ENCODE assay signal across 1 cellular context in genomic region chr19:40799558-40800338, GRCh38.
TF ChIP-seq lines count a peak whose summit lies in the region.

No MANE protein-coding gene starts in this region.

TF ChIP-seq in GM23338, 12 proteins besides CTCF, POLR2A, EP300 and RAD21 (continued from another document):
- TF ChIP-seq JUNB (IDR thresholded peaks at IDR 0.05; ENCODE audit: unreplicated experiment) (no peak), EZH2 (IDR thresholded peaks at IDR 0.05; ENCODE audit: low read depth, unreplicated experiment) (no peak), REST (IDR thresholded peaks at IDR 0.05; ENCODE audit: unreplicated experiment) (no peak), NANOG (IDR thresholded peaks at IDR 0.05; ENCODE audit: borderline replicate concordance) (no peak), ETS1 (IDR thresholded peaks at IDR 0.05) (no peak), ZNF114 (CRISPR knock-in tag; IDR thresholded peaks at IDR 0.05) (no peak), CREB1 (CRISPR knock-in tag; IDR thresholded peaks at IDR 0.05; ENCODE audit: low read depth) (no peak), ZNF462 (CRISPR knock-in tag; IDR thresholded peaks at IDR 0.05) (no peak), POLR2AphosphoS5 (IDR thresholded peaks at IDR 0.05; ENCODE audit: low read depth) (no peak)
TF ChIP-seq in GM23338: peak in this region for 0.
